Comparison of ENCODE assay signal across 8 cellular contexts in genomic region chr5:69492391-69493234, GRCh38. TPM values are rescaled to one million over a fixed set of nuclear protein-coding genes. Genes with fewer than 3 reads are reported as not detected.
DNase-seq lines count a peak whose midpoint lies in the region; ATAC-seq and TF ChIP-seq lines count a peak whose summit lies in the region.

Gene OCLN, plus strand, starts transcription at chr5:69492790. Its CDS starts 11,455 bp downstream, at chr5:69504245.

- peaks cover 9% of the 10 kb centered on the region for H3K27me3 ChIP-seq in CD4-positive, alpha-beta memory T cell (ENCODE audit: insufficient read depth, low read length)
- H3K27me3 ChIP-seq in SJSA1 (replicated peaks) (no peaks in the 10 kb centered on the region), right lobe of liver (no peaks in the 10 kb centered on the region)

- TF ChIP-seq CTCF in coronary artery (IDR thresholded peaks at IDR 0.05), result no peak
- no peak for TF ChIP-seq CTCF in right lobe of liver (IDR thresholded peaks at IDR 0.05)

- no peaks in the 10 kb centered on the region for H3K9me3 ChIP-seq in CD4-positive, alpha-beta memory T cell (ENCODE audit: control insufficient read depth in 1 of 2, low read length in 2 of 2)
- H3K9me3 ChIP-seq in SJSA1 (replicated peaks), result no peaks in the 10 kb centered on the region
- no peaks in the 10 kb centered on the region for H3K9me3 ChIP-seq in right lobe of liver

- CTCF ChIA-PET in CD4-positive, alpha-beta memory T cell (lab: Charles Lee; ENCODE audit: partially characterized antibody), result no interaction called here

- DNase-seq in CD4-positive, alpha-beta memory T cell, result peak in 1 of 5 donors; percentile 2
- DNase-seq in SJSA1 (ENCODE audit: low read depth in 1 of 2, low spot score in 2 of 2) (peak; percentile 61 to 67), coronary artery (ENCODE audit: low spot score) (no peak), right lobe of liver (peak; percentile 85 to 89 (median 88))

- H3K27ac Mint-ChIP-seq in CD4-positive, alpha-beta memory T cell, result no peak within 1 kb of the TSS
- no peak within 1 kb of the TSS for H3K27ac Mint-ChIP-seq in IgD-negative memory B cell
- H3K27ac Mint-ChIP-seq in stimulated activated naive CD8-positive, alpha-beta T cell treated with anti-CD3 and anti-CD28 coated beads, Interleukin-15, Interleukin-2, amounts not matched to agents 100 ng/mL and 50 ng/mL, for 24 hours, result no peak within 1 kb of the TSS

- POLR2A ChIA-PET in CD4-positive, alpha-beta memory T cell (lab: Charles Lee; ENCODE audit: partially characterized antibody), result no interaction called here

- intact Hi-C loops in CD4-positive, alpha-beta memory T cell (cut with micrococcal nuclease), result no loop called here
- intact Hi-C loops in right lobe of liver (cut with DNase I), result no loop called here

- H3K9me3 Mint-ChIP-seq in CD4-positive, alpha-beta memory T cell, result no peaks in the 10 kb centered on the region
- no peaks in the 10 kb centered on the region for H3K9me3 Mint-ChIP-seq in IgD-negative memory B cell
- no peaks in the 10 kb centered on the region for H3K9me3 Mint-ChIP-seq in stimulated activated naive CD8-positive, alpha-beta T cell treated with anti-CD3 and anti-CD28 coated beads, Interleukin-15, Interleukin-2, amounts not matched to agents 100 ng/mL and 50 ng/mL, for 24 hours

- H3K4me3 Mint-ChIP-seq in CD4-positive, alpha-beta memory T cell, result peak within 1 kb of the TSS; percentile 63 to 85 (median 70)
- peak within 1 kb of the TSS; percentile 59 to 92 (median 80) for H3K4me3 Mint-ChIP-seq in IgD-negative memory B cell
- peak within 1 kb of the TSS; percentile 74 for H3K4me3 Mint-ChIP-seq in stimulated activated naive CD8-positive, alpha-beta T cell treated with anti-CD3 and anti-CD28 coated beads, Interleukin-15, Interleukin-2, amounts not matched to agents 100 ng/mL and 50 ng/mL, for 24 hours

- H3K27ac ChIP-seq in CD4-positive, alpha-beta memory T cell (ENCODE audit: low read depth, low read length), result no peak within 1 kb of the TSS
- peak within 1 kb of the TSS; percentile 62 for H3K27ac ChIP-seq in SJSA1
- no peak within 1 kb of the TSS for H3K27ac ChIP-seq in coronary artery
- peak within 1 kb of the TSS; percentile 88 to 100 (median 97) for H3K27ac ChIP-seq in right lobe of liver

- H3K36me3 Mint-ChIP-seq in CD4-positive, alpha-beta memory T cell, result no peaks in the 10 kb centered on the region
- no peaks in the 10 kb centered on the region for H3K36me3 Mint-ChIP-seq in IgD-negative memory B cell
- H3K36me3 Mint-ChIP-seq in stimulated activated naive CD8-positive, alpha-beta T cell treated with anti-CD3 and anti-CD28 coated beads, Interleukin-15, Interleukin-2, amounts not matched to agents 100 ng/mL and 50 ng/mL, for 24 hours (ENCODE audit: low read depth), result no peaks in the 10 kb centered on the region

- peaks cover 9% of the 10 kb centered on the region for H3K4me1 ChIP-seq in CD4-positive, alpha-beta memory T cell (ENCODE audit: insufficient read depth, low read length)
- peaks cover 43% of the 10 kb centered on the region for H3K4me1 ChIP-seq in SJSA1 (replicated peaks)
- H3K4me1 ChIP-seq in right lobe of liver, result peaks cover 0 to 55% (median 6%) of the 10 kb centered on the region in 4 donors

- peak within 1 kb of the TSS in 1 of 2 donors; percentile 32 for H3K4me3 ChIP-seq in CD4-positive, alpha-beta memory T cell (ENCODE audit: low read length in 2 of 2)
- H3K4me3 ChIP-seq in SJSA1 (peak within 1 kb of the TSS; percentile 75), coronary artery (peak within 1 kb of the TSS; percentile 70), right lobe of liver (peak within 1 kb of the TSS; percentile 70 to 83 (median 76))

- ATAC-seq in GM19351 (IDR thresholded peaks at IDR 0.05; ENCODE audit: unreplicated experiment) (peak; percentile 58), right lobe of liver (peak; percentile 69 to 91 (median 86)), GM21737 (IDR thresholded peaks at IDR 0.05; ENCODE audit: unreplicated experiment) (no peak)

- TF ChIP-seq POLR2A in right lobe of liver (IDR thresholded peaks at IDR 0.05), result peak; percentile 92

- H3K4me1 Mint-ChIP-seq in CD4-positive, alpha-beta memory T cell, result peaks cover 2 to 27% (median 14%) of the 10 kb centered on the region in 4 donors
- peaks cover 0 to 9% (median 8%) of the 10 kb centered on the region in 3 donors for H3K4me1 Mint-ChIP-seq in IgD-negative memory B cell
- no peaks in the 10 kb centered on the region for H3K4me1 Mint-ChIP-seq in stimulated activated naive CD8-positive, alpha-beta T cell treated with anti-CD3 and anti-CD28 coated beads, Interleukin-15, Interleukin-2, amounts not matched to agents 100 ng/mL and 50 ng/mL, for 24 hours (ENCODE audit: low read depth)

- H3K36me3 ChIP-seq in CD4-positive, alpha-beta memory T cell (ENCODE audit: insufficient read depth, low read length), result no peaks in the 10 kb centered on the region
- H3K36me3 ChIP-seq in SJSA1, result no peaks in the 10 kb centered on the region
- H3K36me3 ChIP-seq in right lobe of liver, result no peaks in the 10 kb centered on the region

- WGBS in right lobe of liver (ENCODE audit: insufficient coverage, low coverage, low lambda C conversion rate, missing lambda C conversion rate), result 4% methylated on average over 17 of the region's 86 CpGs

- peaks cover 35 to 45% of the 10 kb centered on the region in 2 donors for H3K27me3 Mint-ChIP-seq in CD4-positive, alpha-beta memory T cell
- peaks cover 35% of the 10 kb centered on the region for H3K27me3 Mint-ChIP-seq in IgD-negative memory B cell
- peaks cover 66% of the 10 kb centered on the region for H3K27me3 Mint-ChIP-seq in stimulated activated naive CD8-positive, alpha-beta T cell treated with anti-CD3 and anti-CD28 coated beads, Interleukin-15, Interleukin-2, amounts not matched to agents 100 ng/mL and 50 ng/mL, for 24 hours

RNA-seq across cellular contexts. Expression of gene OCLN, which starts in this region (rescaled TPM):
- total RNA-seq in CD4-positive, alpha-beta memory T cell, result 1 to 10 TPM; 4.9 to 6.0 TPM
- under 1 TPM in 1 of 2 donors, not detected in 1; 0.13 TPM for polyA plus RNA-seq in CD4-positive, alpha-beta memory T cell
- polyA plus RNA-seq in IgD-negative memory B cell, result 0.09 TPM
- total RNA-seq in SJSA1 (2014; rRNA removed; shearing (Covaris generic)), result 19.8 and 45.6 TPM in 2 replicates
- 10 to 100 TPM; 28.5 to 73.9 (median 50.8) TPM for total RNA-seq in right lobe of liver

Comparison
In these comparisons a context has a peak if more than half of its experiments do, and no peak if none do; other contexts are left out.
1. H3K27ac ChIP-seq: peak in SJSA1 (single experiment) and right lobe of liver (3 of 3); none in CD4-positive, alpha-beta memory T cell (single experiment) and coronary artery (0 of 2).
2. Peak in every context shown above with its lines, with median percentiles within 50 percentile points of each other: H3K4me3 Mint-ChIP-seq.